8 cellular contexts compared by ENCODE assay signal in genomic region chr5:34534237-34535108, GRCh38.
DNase-seq lines count a peak whose midpoint lies in the region; ATAC-seq, FAIRE-seq and TF ChIP-seq lines count a peak whose summit lies in the region.

No MANE protein-coding gene starts in this region.

- FAIRE-seq in urothelium cell line (lab: Jason Lieb, UNC), result no peak

- peak overlapping the region; percentile 98 for H3K27ac Mint-ChIP-seq in chondrocyte (ENCODE audit: unreplicated experiment)
- H3K27ac Mint-ChIP-seq in immature natural killer cell, result no peak overlapping the region

- H3K4me3 ChIP-seq in dorsolateral prefrontal cortex, result no peak overlapping the region

- H3K4me3 Mint-ChIP-seq in chondrocyte (ENCODE audit: unreplicated experiment) (no peak overlapping the region), immature natural killer cell (no peak overlapping the region)

- no peaks in the 10 kb centered on the region for H3K27me3 Mint-ChIP-seq in chondrocyte (ENCODE audit: low read depth)
- peaks cover 2 to 3% (median 2%) of the 10 kb centered on the region in 3 donors for H3K27me3 Mint-ChIP-seq in immature natural killer cell (ENCODE audit: low read depth in 3 of 3)

- H3K4me1 Mint-ChIP-seq in chondrocyte (ENCODE audit: low read depth) (peaks cover 87% of the 10 kb centered on the region), immature natural killer cell (no peaks in the 10 kb centered on the region)

- no peaks in the 10 kb centered on the region for H3K36me3 Mint-ChIP-seq in chondrocyte (ENCODE audit: low read depth)
- no peaks in the 10 kb centered on the region for H3K36me3 Mint-ChIP-seq in immature natural killer cell

- no peak for TF ChIP-seq CTCF in chondrocyte (IDR thresholded peaks at IDR 0.05)
- no peak for TF ChIP-seq CTCF in dorsolateral prefrontal cortex (IDR thresholded peaks at IDR 0.05 in 54 of 56, conservative IDR thresholded peaks at IDR 0.05 in 2 of 56; ENCODE audit: low read depth in 1 of 56, partially characterized antibody in 56 of 56)

- intact Hi-C loops in dorsolateral prefrontal cortex (cut with DNase I), result loop anchor here in 1 of 2 donors (5.0 kb wide), 2 partner anchors 32 to 57 kb away; no protein-coding TSS in a partner anchor

- DNase-seq in A172 (ENCODE audit: low spot score), result peak; percentile 32
- DNase-seq in chondrocyte (ENCODE audit: low spot score), result no peak
- peak; percentile 52 for DNase-seq in urothelium cell line (ENCODE audit: low spot score)
- DNase-seq in immature natural killer cell, result no peak
- DNase-seq in islet precursor cell, result no peak
- no peak for DNase-seq in dorsolateral prefrontal cortex

- ATAC-seq in GM19324 (IDR thresholded peaks at IDR 0.05; ENCODE audit: low FRiP score, unreplicated experiment) (peak; percentile 73), HG03159 (IDR thresholded peaks at IDR 0.05; ENCODE audit: unreplicated experiment) (peak; percentile 87)

- no peaks in the 10 kb centered on the region for H3K9me3 Mint-ChIP-seq in chondrocyte (ENCODE audit: low read depth)
- H3K9me3 Mint-ChIP-seq in immature natural killer cell, result no peaks in the 10 kb centered on the region

- H3K27ac ChIP-seq in dorsolateral prefrontal cortex, result no peak overlapping the region

- peaks cover 0 to 2% (median 0%) of the 10 kb centered on the region in 45 donors for H3K27me3 ChIP-seq in dorsolateral prefrontal cortex

Comparison
In these comparisons a context has a peak if more than half of its experiments do, and no peak if none do; other contexts are left out.
1. DNase-seq: peak in A172 (single experiment) and urothelium cell line (single experiment); none in chondrocyte (single experiment), immature natural killer cell (0 of 3), islet precursor cell (single experiment) and dorsolateral prefrontal cortex (0 of 10).